Comparison of ENCODE assay signal across 1 cellular context in genomic region chr4:158224994-158225393, GRCh38. TPM values are rescaled to one million over a fixed set of nuclear protein-coding genes. Genes with fewer than 3 reads are reported as not detected.
"Had no signal": no experiment of that assay in that cellular context is flagged by ENCODE, and none has a peak within 500 bp of the region (broad histone marks: within the 10 kb centered on the region; RNA-seq: fewer than 3 reads in every experiment).

No MANE protein-coding gene starts in this region.

RNA-seq across cellular contexts. Expression of gene TMEM144, which starts 14.7 kb away (rescaled TPM):
- polyA plus RNA-seq: SK-N-SH had no signal
